28 cellular contexts compared by ENCODE assay signal in the genomic region with DNA sequence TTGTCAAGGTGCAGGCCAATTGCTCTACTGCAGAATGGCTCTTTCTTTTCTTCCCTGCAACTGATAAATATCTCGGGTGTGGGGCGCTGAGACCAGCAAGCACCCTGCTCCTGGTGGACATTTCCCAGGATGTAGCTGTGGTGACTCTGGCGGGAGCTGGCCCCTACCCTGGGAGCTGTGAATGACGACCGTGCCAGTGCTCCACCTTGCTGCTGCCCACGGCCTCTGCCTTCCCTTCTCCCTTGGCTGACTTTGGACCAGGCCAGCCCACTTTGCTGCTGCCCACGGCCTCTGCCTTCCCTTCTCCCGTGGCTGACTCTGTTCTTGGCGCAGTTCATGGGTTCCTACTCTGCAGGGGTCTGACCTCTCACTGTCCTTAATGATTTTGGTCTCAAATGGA. TPM values are rescaled to one million over a fixed set of nuclear protein-coding genes. Genes with fewer than 3 reads are reported as not detected.
DNase-seq lines count a peak whose midpoint lies in the region; ATAC-seq, FAIRE-seq and TF ChIP-seq lines count a peak whose summit lies in the region.
"Had no signal": no experiment of that assay in that cellular context is flagged by ENCODE, and none has a peak within 500 bp of the region (broad histone marks: within the 10 kb centered on the region; RNA-seq: fewer than 3 reads in every experiment).

No MANE protein-coding gene starts in this region.

- H3K4me1 ChIP-seq in HepG2 (ENCODE audit: insufficient read depth, low read length) (peaks cover 15% of the 10 kb centered on the region), right lobe of liver (no peaks in the 10 kb centered on the region), neuronal stem cell (ENCODE audit: control insufficient read depth in 2 of 2, insufficient read depth in 1 of 2, low read depth in 1 of 2, low read length in 2 of 2) (peaks cover 10 to 12% of the 10 kb centered on the region in 2 donors)
- H3K4me1 ChIP-seq: BE2C had no signal

- H3K9me3 ChIP-seq in HepG2 (ENCODE audit: low read length), result no peaks in the 10 kb centered on the region
- H3K9me3 ChIP-seq in right lobe of liver, result no peaks in the 10 kb centered on the region
- no peaks in the 10 kb centered on the region for H3K9me3 ChIP-seq in neuronal stem cell (replicated peaks in 1 of 2; ENCODE audit: control insufficient read depth in 2 of 2, insufficient read depth in 1 of 2, low read depth in 1 of 2, low read length in 2 of 2)
- H3K9me3 ChIP-seq: A549, BE2C, BLaER1 had no signal

- TF ChIP-seq EP300 in HepG2 (IDR thresholded peaks at IDR 0.05; ENCODE audit: low read depth in 2 of 2, low read length in 2 of 2), result no peak
- no peak for TF ChIP-seq EP300 in HepG2 (CRISPR knock-in tag; IDR thresholded peaks at IDR 0.05; ENCODE audit: borderline replicate concordance)

- peak overlapping the region; percentile 24 for H2BK12ac ChIP-seq in neuronal stem cell (ENCODE audit: low read length)

- H3K27me3 Mint-ChIP-seq in Calu3 (ENCODE audit: unreplicated experiment), result no peaks in the 10 kb centered on the region

- H3K36me3 Mint-ChIP-seq in Calu3 (ENCODE audit: insufficient read depth, unreplicated experiment), result no peaks in the 10 kb centered on the region
- H3K36me3 Mint-ChIP-seq: CD14-positive monocyte; CD4-positive, alpha-beta memory T cell; CD4-positive, CD25-positive, alpha-beta regulatory T cell; CD8-positive, alpha-beta memory T cell had no signal

- in situ Hi-C loops in HepG2 (cut with HindIII; ENCODE audit: extremely low pct_ligation_motif_present, low pct_unique_long_range_greater_than_20kb), result no loop called here

- no peak overlapping the region for H3K23ac ChIP-seq in neuronal stem cell (ENCODE audit: low read depth, low read length, poor library complexity)

- no peak overlapping the region for H2AFZ ChIP-seq in HepG2 (ENCODE audit: low read length)
- no peak overlapping the region for H2AFZ ChIP-seq in neuronal stem cell (ENCODE audit: low read length)

- DNase-seq in HepG2 (ENCODE audit: low spot score), result no peak
- DNase-seq in right lobe of liver, result no peak
- DNase-seq in RWPE1 (ENCODE audit: low spot score), result no peak
- no peak for DNase-seq in neuronal stem cell (ENCODE audit: low spot score)
- no peak for DNase-seq in NOMO-1 treated with DMSO at 0.1 percent for 48 hours (lab: John Stamatoyannopoulos, UW; ENCODE audit: unreplicated experiment)
- DNase-seq in inferior parietal cortex (ENCODE audit: extremely low spot score), result no peak
- DNase-seq in Calu3, result no peak
- DNase-seq: BE2C; C1 segment of cervical spinal cord; CD4-positive, alpha-beta memory T cell; CD4-positive, CD25-positive, alpha-beta regulatory T cell; CD8-positive, alpha-beta memory T cell; COR-L47; DMS 273 treated with DMSO at 0.1 percent for 48 hours; DMS153; DMS53; DMS79; DND-41; EL; GDM1 had no signal

- H2BK120ac ChIP-seq in neuronal stem cell (ENCODE audit: low read depth, low read length), result no peak overlapping the region

- FAIRE-seq in HepG2 (lab: Jason Lieb, UNC), result no peak
- FAIRE-seq: A549, GM12878, GM12892, GM18507 had no signal

- H4K20me1 ChIP-seq in HepG2 (ENCODE audit: insufficient read depth, low read length), result no peaks in the 10 kb centered on the region
- H4K20me1 ChIP-seq: BLaER1 had no signal

- H3K9ac ChIP-seq in HepG2 (ENCODE audit: insufficient read depth, low read depth, low read length) (no peak overlapping the region), neuronal stem cell (ENCODE audit: low read depth, low read length, poor library complexity) (no peak overlapping the region)
- H3K9ac ChIP-seq: BLaER1 had no signal

- no peak overlapping the region for H4K91ac ChIP-seq in neuronal stem cell (ENCODE audit: low read depth, low read length, poor library complexity)

- no peak overlapping the region for H2AK5ac ChIP-seq in neuronal stem cell (ENCODE audit: low read depth, low read length)

- peaks cover 20 to 96% of the 10 kb centered on the region in 2 experiments for H3K27me3 ChIP-seq in HepG2 (ENCODE audit: control insufficient read depth in 1 of 2, insufficient read depth in 2 of 2, low read length in 2 of 2)
- H3K27me3 ChIP-seq in right lobe of liver, result no peaks in the 10 kb centered on the region
- H3K27me3 ChIP-seq in neuronal stem cell (ENCODE audit: control insufficient read depth in 3 of 3, insufficient read depth in 3 of 3, low read depth in 1 of 3, low read length in 3 of 3), result no peaks in the 10 kb centered on the region
- H3K27me3 ChIP-seq: BE2C had no signal

- CTCF ChIA-PET in HepG2 (lab: Yijun Ruan, JAX; ENCODE audit: low intra/inter-chr PET ratio, low total read pairs) (no interaction called here), RWPE1 (lab: Yijun Ruan, JAX) (no interaction called here), Calu3 (lab: Charles Lee) (no interaction called here)

- no peak overlapping the region for H4K8ac ChIP-seq in neuronal stem cell (ENCODE audit: low read depth, low read length)

- intact Hi-C loops in HepG2 (cut with micrococcal nuclease; ENCODE audit: unreplicated experiment) (no loop called here), right lobe of liver (cut with DNase I) (no loop called here), Calu3 (cut with micrococcal nuclease; ENCODE audit: unreplicated experiment) (no loop called here)

- no TSS peak for BruUV-seq in HepG2 (replicated peaks; lab: Mats Ljungman, UMichigan)
- no TSS peak for BruUV-seq in Calu3 (replicated peaks; lab: Mats Ljungman, UMichigan)

- H3K27ac ChIP-seq in HepG2 (ENCODE audit: extremely low read length, insufficient read depth, low read length) (no peak overlapping the region), right lobe of liver (no peak overlapping the region), RWPE1 (peak overlapping the region; percentile 86; the same call in 1 of the 2 replicates), neuronal stem cell (replicated peaks; ENCODE audit: low read length) (no peak overlapping the region)
- H3K27ac ChIP-seq: 22Rv1, A549, BLaER1 had no signal

- WGBS in HepG2 (ENCODE audit: low lambda C conversion rate), result 37% methylated on average over 9 of the region's 9 CpGs
- 84% methylated on average over 7 of the region's 9 CpGs for WGBS in right lobe of liver (ENCODE audit: insufficient coverage, low coverage, low lambda C conversion rate, missing lambda C conversion rate)
- no CpG with 5 or more reads among the region's 9 CpGs for WGBS in neuronal stem cell (ENCODE audit: extremely low coverage in 2 of 2, insufficient read length in 2 of 2, insufficient replicate concordance in 1 of 2), 2 donors

- H3K27ac Mint-ChIP-seq in Calu3 (ENCODE audit: unreplicated experiment), result no peak overlapping the region
- H3K27ac Mint-ChIP-seq: CD14-positive monocyte; CD4-positive, CD25-positive, alpha-beta regulatory T cell had no signal

- no peak overlapping the region for H3K4me3 Mint-ChIP-seq in Calu3 (ENCODE audit: low read depth, unreplicated experiment)
- H3K4me3 Mint-ChIP-seq: CD14-positive monocyte; CD4-positive, alpha-beta memory T cell; CD4-positive, CD25-positive, alpha-beta regulatory T cell; CD8-positive, alpha-beta memory T cell had no signal

- H2BK5ac ChIP-seq in neuronal stem cell (ENCODE audit: low read length), result no peak overlapping the region

- H2BK15ac ChIP-seq in neuronal stem cell (ENCODE audit: low read length), result peak overlapping the region; percentile 76

- H3K4me2 ChIP-seq in HepG2 (ENCODE audit: low read depth, low read length) (no peak overlapping the region), neuronal stem cell (ENCODE audit: insufficient read depth, low read length, poor library complexity, severe bottlenecking) (no peak overlapping the region)
- H3K4me2 ChIP-seq: A549, BLaER1 had no signal

- H3K79me2 ChIP-seq in HepG2 (ENCODE audit: insufficient read depth, low read length), result no peaks in the 10 kb centered on the region

- no peak for TF ChIP-seq RAD21 in HepG2 (CRISPR knock-in tag; IDR thresholded peaks at IDR 0.05)

- no peak overlapping the region for H3K18ac ChIP-seq in neuronal stem cell (ENCODE audit: low read length)

- TF ChIP-seq POLR2A in HepG2 (IDR thresholded peaks at IDR 0.05; ENCODE audit: insufficient read depth in 1 of 2, low read depth in 2 of 2, low read length in 2 of 2) (no peak), right lobe of liver (IDR thresholded peaks at IDR 0.05) (no peak)

- H3K36me3 ChIP-seq in HepG2 (replicated peaks in 1 of 2; ENCODE audit: control insufficient read depth in 1 of 2, insufficient read depth in 2 of 2, low read length in 2 of 2), result no peaks in the 10 kb centered on the region
- no peaks in the 10 kb centered on the region for H3K36me3 ChIP-seq in right lobe of liver
- no peaks in the 10 kb centered on the region for H3K36me3 ChIP-seq in neuronal stem cell (replicated peaks in 1 of 2; ENCODE audit: control insufficient read depth in 2 of 2, insufficient read depth in 2 of 2, low read length in 2 of 2)
- H3K36me3 ChIP-seq: BE2C, BLaER1 had no signal

- no peaks in the 10 kb centered on the region for H3K79me1 ChIP-seq in neuronal stem cell (ENCODE audit: low read depth, low read length)

- TF ChIP-seq CTCF in HepG2 (CRISPR knock-in tag; IDR thresholded peaks at IDR 0.05) (no peak; the same call in 1 of the 2 replicates), right lobe of liver (IDR thresholded peaks at IDR 0.05) (no peak), RWPE1 (conservative IDR thresholded peaks at IDR 0.05; ENCODE audit: low read depth) (no peak), Calu3 (IDR thresholded peaks at IDR 0.05; ENCODE audit: unreplicated experiment) (no peak)

- H3K9me3 Mint-ChIP-seq in Calu3 (ENCODE audit: low read depth, unreplicated experiment), result no peaks in the 10 kb centered on the region
- H3K9me3 Mint-ChIP-seq: CD14-positive monocyte; CD4-positive, CD25-positive, alpha-beta regulatory T cell; CD8-positive, alpha-beta memory T cell had no signal

- H3K4me3 ChIP-seq in HepG2 (replicated peaks in 1 of 3; ENCODE audit: insufficient read depth in 1 of 3, low read depth in 2 of 3, low read length in 3 of 3), result no peak overlapping the region
- H3K4me3 ChIP-seq in right lobe of liver, result no peak overlapping the region
- no peak overlapping the region for H3K4me3 ChIP-seq in neuronal stem cell (ENCODE audit: low read length in 2 of 2)
- H3K4me3 ChIP-seq: A549, BLaER1, GM12878 had no signal

- ATAC-seq in HepG2 (no peak), right lobe of liver (no peak)
- ATAC-seq: A549, GM12878 had no signal

- H3K4me1 Mint-ChIP-seq in Calu3 (ENCODE audit: low read depth, unreplicated experiment), result peaks cover 11% of the 10 kb centered on the region
- H3K4me1 Mint-ChIP-seq: CD4-positive, alpha-beta memory T cell; CD4-positive, CD25-positive, alpha-beta regulatory T cell; CD8-positive, alpha-beta memory T cell had no signal

- POLR2A ChIA-PET in HepG2 (lab: Yijun Ruan, JAX), result no interaction called here
- POLR2A ChIA-PET in RWPE1 (lab: Yijun Ruan, JAX; ENCODE audit: low non-redundant PET), result no interaction called here

- peak overlapping the region; percentile 57 for H3K4ac ChIP-seq in neuronal stem cell (ENCODE audit: low read length)

- no peak overlapping the region for H3K14ac ChIP-seq in neuronal stem cell (ENCODE audit: low read length)

RNA-seq across cellular contexts. Expression of gene CARD14, which starts 16.1 kb away (rescaled TPM):
- total RNA-seq in HepG2 (2016; rRNA removed; fragmentation: Illumina TruSeq; extraction: Trizol), result 0.11 TPM in 1 of 2 replicates, not detected in the other
- not detected in 2 replicates for total RNA-seq in HepG2 (2016; cell fraction: cytosol; rRNA removed; fragmentation: Illumina TruSeq; extraction: Trizol; ENCODE audit: low read depth)
- total RNA-seq in HepG2 (2016; cell fraction: insoluble cytoplasmic fraction; rRNA removed; fragmentation: Illumina TruSeq; extraction: Trizol), result 0.06 TPM in 1 of 2 replicates, not detected in the other
- not detected in 2 replicates for total RNA-seq in HepG2 (2016; cell fraction: membrane; rRNA removed; fragmentation: Illumina TruSeq; extraction: Trizol)
- total RNA-seq in HepG2 (2016; cell fraction: nucleus; rRNA removed; fragmentation: Illumina TruSeq; extraction: Trizol), result not detected in 2 replicates
- polyA plus RNA-seq in HepG2 (2011; rRNA removed), result 0.03 TPM in 1 of 2 replicates, not detected in the other
- polyA plus RNA-seq in HepG2 (2011; cell fraction: cytosol; rRNA removed), result not detected in 2 replicates
- polyA plus RNA-seq in HepG2 (2011; cell fraction: nucleus; rRNA removed), result 0.05 and 0.11 TPM in 2 replicates
- 0.16 and 0.19 TPM in 2 replicates for polyA plus RNA-seq in HepG2 (2012)
- polyA plus RNA-seq in HepG2 (2016; cell fraction: cytosol; fragmentation: Illumina TruSeq; extraction: Trizol; ENCODE audit: low read depth), result not detected in 2 replicates
- polyA plus RNA-seq in HepG2 (2016; cell fraction: insoluble cytoplasmic fraction; fragmentation: Illumina TruSeq; extraction: Trizol; ENCODE audit: low read depth), result not detected in 2 replicates
- not detected in 2 replicates for polyA plus RNA-seq in HepG2 (2016; cell fraction: membrane; fragmentation: Illumina TruSeq; extraction: Trizol; ENCODE audit: low read depth)
- polyA plus RNA-seq in HepG2 (2016; cell fraction: nucleus; fragmentation: Illumina TruSeq; extraction: Trizol; ENCODE audit: insufficient read depth, low read depth), result 0.21 TPM in 1 of 2 replicates, not detected in the other
- 0.22 and 5.5 TPM in 2 replicates for polyA minus RNA-seq in HepG2 (2011; rRNA and poly(A)+ RNA removed; ENCODE audit: low replicate concordance)
- polyA minus RNA-seq in HepG2 (2011; cell fraction: cytosol; rRNA and poly(A)+ RNA removed), result not detected in 2 replicates
- not detected in 2 replicates for polyA minus RNA-seq in HepG2 (2011; cell fraction: nucleus; rRNA and poly(A)+ RNA removed)
- under 1 TPM in 3 of 6 experiments, not detected in 3; 0.20 to 0.29 (median 0.22) TPM for total RNA-seq in right lobe of liver
- 0.20 TPM for polyA plus RNA-seq in neuronal stem cell (2013, experiment 1 of 2)
- polyA plus RNA-seq in neuronal stem cell (2013, experiment 2 of 2), result 0.22 TPM
- 5.9 and 7.4 TPM in 2 replicates for total RNA-seq in Calu3 (2022)
- total RNA-seq: CD4-positive, CD25-positive, alpha-beta regulatory T cell; CD8-positive, alpha-beta memory T cell; Daoy; GM12878 had no signal
- polyA plus RNA-seq: CD8-positive, alpha-beta memory T cell had no signal

RNA-seq across cellular contexts. Expression of gene SGSH, which starts 34.2 kb away (rescaled TPM):
- total RNA-seq in HepG2 (2016; rRNA removed; fragmentation: Illumina TruSeq; extraction: Trizol) (5.5 and 12.2 TPM in 2 replicates), right lobe of liver (10 to 100 TPM in 5 of 6 experiments, 1 to 10 TPM in 1; 9.7 to 23.5 (median 15.7) TPM), Calu3 (2022) (32.2 and 50.3 TPM in 2 replicates)
- 4.0 and 6.2 TPM in 2 replicates for total RNA-seq in HepG2 (2016; cell fraction: cytosol; rRNA removed; fragmentation: Illumina TruSeq; extraction: Trizol; ENCODE audit: low read depth)
- 4.5 and 13.3 TPM in 2 replicates for total RNA-seq in HepG2 (2016; cell fraction: insoluble cytoplasmic fraction; rRNA removed; fragmentation: Illumina TruSeq; extraction: Trizol)
- total RNA-seq in HepG2 (2016; cell fraction: membrane; rRNA removed; fragmentation: Illumina TruSeq; extraction: Trizol), result 6.1 and 6.4 TPM in 2 replicates
- 18.5 and 23.9 TPM in 2 replicates for total RNA-seq in HepG2 (2016; cell fraction: nucleus; rRNA removed; fragmentation: Illumina TruSeq; extraction: Trizol)
- polyA plus RNA-seq in HepG2 (2011; rRNA removed), result 17.6 and 23.9 TPM in 2 replicates
- 13.7 and 17.1 TPM in 2 replicates for polyA plus RNA-seq in HepG2 (2011; cell fraction: cytosol; rRNA removed)
- polyA plus RNA-seq in HepG2 (2011; cell fraction: nucleus; rRNA removed), result 145 and 163 TPM in 2 replicates
- 21.6 and 30.9 TPM in 2 replicates for polyA plus RNA-seq in HepG2 (2012)
- polyA plus RNA-seq in HepG2 (2016; cell fraction: cytosol; fragmentation: Illumina TruSeq; extraction: Trizol; ENCODE audit: low read depth), result 3.7 and 4.2 TPM in 2 replicates
- polyA plus RNA-seq in HepG2 (2016; cell fraction: insoluble cytoplasmic fraction; fragmentation: Illumina TruSeq; extraction: Trizol; ENCODE audit: low read depth), result 7.1 and 11.5 TPM in 2 replicates
- polyA plus RNA-seq in HepG2 (2016; cell fraction: membrane; fragmentation: Illumina TruSeq; extraction: Trizol; ENCODE audit: low read depth), result 7.0 and 7.3 TPM in 2 replicates
- polyA plus RNA-seq in HepG2 (2016; cell fraction: nucleus; fragmentation: Illumina TruSeq; extraction: Trizol; ENCODE audit: insufficient read depth, low read depth), result 81.4 and 86.8 TPM in 2 replicates
- polyA minus RNA-seq in HepG2 (2011; rRNA and poly(A)+ RNA removed; ENCODE audit: low replicate concordance), result 15.4 and 23.1 TPM in 2 replicates
- polyA minus RNA-seq in HepG2 (2011; cell fraction: cytosol; rRNA and poly(A)+ RNA removed), result 15.4 and 18.7 TPM in 2 replicates
- 34.1 and 36.2 TPM in 2 replicates for polyA minus RNA-seq in HepG2 (2011; cell fraction: nucleus; rRNA and poly(A)+ RNA removed)
- polyA plus RNA-seq in neuronal stem cell (2013, experiment 1 of 2), result 8.1 TPM
- polyA plus RNA-seq in neuronal stem cell (2013, experiment 2 of 2), result 7.7 TPM

RNA-seq across cellular contexts. Expression of gene SLC26A11, which starts 34.3 kb away (rescaled TPM):
- total RNA-seq in HepG2 (2016; rRNA removed; fragmentation: Illumina TruSeq; extraction: Trizol), result 3.1 and 8.7 TPM in 2 replicates
- total RNA-seq in HepG2 (2016; cell fraction: cytosol; rRNA removed; fragmentation: Illumina TruSeq; extraction: Trizol; ENCODE audit: low read depth), result 3.2 and 3.4 TPM in 2 replicates
- total RNA-seq in HepG2 (2016; cell fraction: insoluble cytoplasmic fraction; rRNA removed; fragmentation: Illumina TruSeq; extraction: Trizol), result 3.5 and 11.2 TPM in 2 replicates
- 3.1 and 3.2 TPM in 2 replicates for total RNA-seq in HepG2 (2016; cell fraction: membrane; rRNA removed; fragmentation: Illumina TruSeq; extraction: Trizol)
- total RNA-seq in HepG2 (2016; cell fraction: nucleus; rRNA removed; fragmentation: Illumina TruSeq; extraction: Trizol), result 12.9 and 13.6 TPM in 2 replicates
- polyA plus RNA-seq in HepG2 (2011; rRNA removed), result 13.2 and 21.1 TPM in 2 replicates
- polyA plus RNA-seq in HepG2 (2011; cell fraction: cytosol; rRNA removed), result 5.5 and 7.6 TPM in 2 replicates
- 121 and 146 TPM in 2 replicates for polyA plus RNA-seq in HepG2 (2011; cell fraction: nucleus; rRNA removed)
- polyA plus RNA-seq in HepG2 (2012), result 7.0 and 18.5 TPM in 2 replicates
- 0.73 and 1.0 TPM in 2 replicates for polyA plus RNA-seq in HepG2 (2016; cell fraction: cytosol; fragmentation: Illumina TruSeq; extraction: Trizol; ENCODE audit: low read depth)
- 2.8 and 4.4 TPM in 2 replicates for polyA plus RNA-seq in HepG2 (2016; cell fraction: insoluble cytoplasmic fraction; fragmentation: Illumina TruSeq; extraction: Trizol; ENCODE audit: low read depth)
- polyA plus RNA-seq in HepG2 (2016; cell fraction: membrane; fragmentation: Illumina TruSeq; extraction: Trizol; ENCODE audit: low read depth), result 1.4 and 2.3 TPM in 2 replicates
- polyA plus RNA-seq in HepG2 (2016; cell fraction: nucleus; fragmentation: Illumina TruSeq; extraction: Trizol; ENCODE audit: insufficient read depth, low read depth), result 29.5 and 32.2 TPM in 2 replicates
- 7.7 and 20.5 TPM in 2 replicates for polyA minus RNA-seq in HepG2 (2011; rRNA and poly(A)+ RNA removed; ENCODE audit: low replicate concordance)
- 5.6 and 11.8 TPM in 2 replicates for polyA minus RNA-seq in HepG2 (2011; cell fraction: cytosol; rRNA and poly(A)+ RNA removed)
- polyA minus RNA-seq in HepG2 (2011; cell fraction: nucleus; rRNA and poly(A)+ RNA removed), result 22.4 and 23.0 TPM in 2 replicates
- total RNA-seq in right lobe of liver, result 1 to 10 TPM; 5.8 to 9.8 (median 6.5) TPM
- polyA plus RNA-seq in neuronal stem cell (2013, experiment 1 of 2), result 14.4 TPM
- 14.7 TPM for polyA plus RNA-seq in neuronal stem cell (2013, experiment 2 of 2)
- total RNA-seq in Calu3 (2022), result 7.2 and 10.4 TPM in 2 replicates

RNA-seq across cellular contexts. Expression of gene EIF4A3, which starts 39.0 kb away (rescaled TPM):
- total RNA-seq in HepG2 (2016; rRNA removed; fragmentation: Illumina TruSeq; extraction: Trizol) (187 and 239 TPM in 2 replicates), right lobe of liver (10 to 100 TPM; 21.6 to 41.7 (median 32.2) TPM), Calu3 (2022) (124 and 125 TPM in 2 replicates)
- 22.3 and 28.3 TPM in 2 replicates for total RNA-seq in HepG2 (2016; cell fraction: cytosol; rRNA removed; fragmentation: Illumina TruSeq; extraction: Trizol; ENCODE audit: low read depth)
- total RNA-seq in HepG2 (2016; cell fraction: insoluble cytoplasmic fraction; rRNA removed; fragmentation: Illumina TruSeq; extraction: Trizol), result 185 and 243 TPM in 2 replicates
- total RNA-seq in HepG2 (2016; cell fraction: membrane; rRNA removed; fragmentation: Illumina TruSeq; extraction: Trizol), result 36.4 and 40.0 TPM in 2 replicates
- 83.4 and 83.5 TPM in 2 replicates for total RNA-seq in HepG2 (2016; cell fraction: nucleus; rRNA removed; fragmentation: Illumina TruSeq; extraction: Trizol)
- polyA plus RNA-seq in HepG2 (2011; rRNA removed), result 121 and 145 TPM in 2 replicates
- 103 and 117 TPM in 2 replicates for polyA plus RNA-seq in HepG2 (2011; cell fraction: cytosol; rRNA removed)
- polyA plus RNA-seq in HepG2 (2011; cell fraction: nucleus; rRNA removed), result 77.0 and 103 TPM in 2 replicates
- 104 and 124 TPM in 2 replicates for polyA plus RNA-seq in HepG2 (2012)
- 8.3 and 9.0 TPM in 2 replicates for polyA plus RNA-seq in HepG2 (2016; cell fraction: cytosol; fragmentation: Illumina TruSeq; extraction: Trizol; ENCODE audit: low read depth)
- polyA plus RNA-seq in HepG2 (2016; cell fraction: insoluble cytoplasmic fraction; fragmentation: Illumina TruSeq; extraction: Trizol; ENCODE audit: low read depth), result 233 and 236 TPM in 2 replicates
- 19.8 and 20.6 TPM in 2 replicates for polyA plus RNA-seq in HepG2 (2016; cell fraction: membrane; fragmentation: Illumina TruSeq; extraction: Trizol; ENCODE audit: low read depth)
- polyA plus RNA-seq in HepG2 (2016; cell fraction: nucleus; fragmentation: Illumina TruSeq; extraction: Trizol; ENCODE audit: insufficient read depth, low read depth), result 120 and 131 TPM in 2 replicates
- 54.2 and 110 TPM in 2 replicates for polyA minus RNA-seq in HepG2 (2011; rRNA and poly(A)+ RNA removed; ENCODE audit: low replicate concordance)
- 55.3 and 55.4 TPM in 2 replicates for polyA minus RNA-seq in HepG2 (2011; cell fraction: cytosol; rRNA and poly(A)+ RNA removed)
- polyA minus RNA-seq in HepG2 (2011; cell fraction: nucleus; rRNA and poly(A)+ RNA removed), result 61.8 and 65.1 TPM in 2 replicates
- 66.1 TPM for polyA plus RNA-seq in neuronal stem cell (2013, experiment 1 of 2)
- 64.7 TPM for polyA plus RNA-seq in neuronal stem cell (2013, experiment 2 of 2)
